ENCODE assay signal across 14 cellular contexts in the genomic region with DNA sequence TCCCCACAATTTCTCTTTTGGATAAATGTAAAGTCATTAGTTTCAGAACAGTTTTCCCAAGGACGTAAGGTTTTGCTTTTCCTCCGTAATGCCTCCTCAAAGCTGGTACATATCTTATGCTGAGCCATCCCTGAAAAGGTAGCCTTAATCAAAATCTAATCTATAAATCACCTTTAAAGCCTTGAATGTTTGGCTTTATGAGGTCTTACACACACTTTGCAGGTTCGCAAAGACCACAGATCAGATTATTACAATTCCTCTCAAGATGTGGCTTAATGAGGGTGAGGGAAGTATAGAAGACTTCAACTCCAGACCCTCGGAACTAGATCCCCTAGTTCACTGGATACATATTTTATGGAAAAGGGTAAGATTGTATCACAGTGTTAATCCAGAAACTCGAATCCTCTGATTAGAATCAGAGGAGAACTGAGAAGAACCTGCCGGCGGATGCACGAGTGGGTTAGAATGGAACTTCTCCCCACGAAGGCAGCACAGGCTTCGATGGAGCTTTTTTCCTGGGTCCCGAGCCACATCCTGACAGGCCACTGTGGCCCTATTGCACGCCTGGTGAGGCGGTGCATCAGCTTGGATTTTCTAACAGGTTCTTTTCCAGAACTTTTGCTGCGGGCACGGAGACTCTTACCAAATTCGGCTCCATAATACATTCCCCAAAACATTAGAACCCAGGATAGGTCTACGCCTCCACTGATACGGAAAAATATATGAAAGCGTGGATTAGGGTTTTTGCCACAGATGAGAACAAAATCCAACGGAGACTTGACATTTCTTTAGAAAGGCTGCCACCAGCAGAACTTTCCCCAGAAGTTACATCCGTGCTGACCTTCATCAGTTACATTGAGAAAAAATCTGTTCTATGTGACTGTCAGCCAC. TPM values are rescaled to one million over a fixed set of nuclear protein-coding genes. Genes with fewer than 3 reads are reported as not detected.
DNase-seq lines count a peak whose midpoint lies in the region; ATAC-seq, FAIRE-seq and TF ChIP-seq lines count a peak whose summit lies in the region.
"Had no signal": no experiment of that assay in that cellular context is flagged by ENCODE, and none has a peak within 500 bp of the region (broad histone marks: within the 10 kb centered on the region; RNA-seq: fewer than 3 reads in every experiment).

No MANE protein-coding gene starts in this region.

- TF ChIP-seq RAD21 in K562 (CRISPR knock-in tag; conservative IDR thresholded peaks at IDR 0.05 in 1 of 2, IDR thresholded peaks at IDR 0.05 in 1 of 2) (no peak), HepG2 (CRISPR knock-in tag; IDR thresholded peaks at IDR 0.05) (no peak)

- peak overlapping the region; percentile 50 to 59 for H3K4me3 Mint-ChIP-seq in stimulated activated naive B cell treated with anti-CD40 and anti-IgM and Interleukin-4, amounts not matched to agents 10 μg/mL and 1 μg/mL and 100 μg/mL, for 72 hours

- POLR2A ChIA-PET in K562 (lab: Yijun Ruan, JAX) (interaction anchor here (1.4 kb wide), 1 partner anchor 8 kb away, joined by 3 read pairs; no protein-coding TSS in a partner anchor), HepG2 (lab: Yijun Ruan, JAX) (no interaction called here)

- H3K27me3 Mint-ChIP-seq in stimulated activated naive B cell treated with anti-CD40 and anti-IgM and Interleukin-4, amounts not matched to agents 10 μg/mL and 1 μg/mL and 100 μg/mL, for 72 hours = peaks cover 53 to 70% of the 10 kb centered on the region in 2 donors

- H3K36me3 Mint-ChIP-seq in stimulated activated naive B cell treated with anti-CD40 and anti-IgM and Interleukin-4, amounts not matched to agents 10 μg/mL and 1 μg/mL and 100 μg/mL, for 72 hours = no peaks in the 10 kb centered on the region

- CTCF ChIA-PET in K562 (lab: Yijun Ruan, JAX; ENCODE audit: low intra/inter-chr PET ratio) = no interaction called here
- CTCF ChIA-PET in HepG2 (lab: Yijun Ruan, JAX; ENCODE audit: low intra/inter-chr PET ratio, low total read pairs) = no interaction called here

- FAIRE-seq in K562 (lab: Jason Lieb, UNC) (no peak), HepG2 (lab: Jason Lieb, UNC) (no peak)
- FAIRE-seq: endometrium had no signal

- no peak for ATAC-seq in K562
- ATAC-seq in HepG2 = peak; percentile 27; the same call in 2 of the 3 replicates
- no peak for ATAC-seq in stimulated activated naive B cell treated with anti-CD40 and anti-IgM and Interleukin-4, amounts not matched to agents 10 μg/mL and 1 μg/mL and 100 μg/mL, for 72 hours (replicated peaks)
- no peak for ATAC-seq in GM19397 (IDR thresholded peaks at IDR 0.05; ENCODE audit: unreplicated experiment)
- no peak for ATAC-seq in GM19467 (IDR thresholded peaks at IDR 0.05; ENCODE audit: unreplicated experiment)
- ATAC-seq: left colon had no signal

- H3K27ac ChIP-seq in K562 (ENCODE audit: extremely low read depth, low read depth, low read length) = no peak overlapping the region
- H3K27ac ChIP-seq in HepG2 (ENCODE audit: extremely low read length, insufficient read depth, low read length) = no peak overlapping the region
- H3K27ac ChIP-seq: 22Rv1 had no signal

- in situ Hi-C loops in K562 (cut with MboI) = no loop called here
- in situ Hi-C loops in HepG2 (cut with HindIII; ENCODE audit: extremely low pct_ligation_motif_present, low pct_unique_long_range_greater_than_20kb) = no loop called here

- H3K36me3 ChIP-seq in K562 (ENCODE audit: control insufficient read depth, insufficient read depth, low read length) (no peaks in the 10 kb centered on the region), HepG2 (replicated peaks in 1 of 2; ENCODE audit: control insufficient read depth in 1 of 2, insufficient read depth in 2 of 2, low read length in 2 of 2) (no peaks in the 10 kb centered on the region)

- 4% methylated on average over 21 of the region's 21 CpGs for WGBS in K562 (ENCODE audit: insufficient coverage, low coverage, missing lambda C conversion rate)
- 6% methylated on average over 18 of the region's 21 CpGs for WGBS in HepG2 (ENCODE audit: low lambda C conversion rate)

- TF ChIP-seq POLR2A in K562 (conservative IDR thresholded peaks at IDR 0.05) = no peak
- no peak for TF ChIP-seq POLR2A in HepG2 (IDR thresholded peaks at IDR 0.05; ENCODE audit: insufficient read depth in 1 of 2, low read depth in 2 of 2, low read length in 2 of 2)

- H3K9me3 ChIP-seq in K562 (replicated peaks; ENCODE audit: control insufficient read depth, insufficient read depth, low read depth, low read length) (no peaks in the 10 kb centered on the region), HepG2 (ENCODE audit: low read length) (no peaks in the 10 kb centered on the region)

- BruUV-seq in K562 (replicated peaks; lab: Mats Ljungman, UMichigan) (no TSS peak), HepG2 (replicated peaks; lab: Mats Ljungman, UMichigan) (no TSS peak)

- H3K9ac ChIP-seq in K562 (ENCODE audit: insufficient read depth in 1 of 2, low read depth in 2 of 2, low read length in 2 of 2) (no peak overlapping the region), HepG2 (ENCODE audit: insufficient read depth, low read depth, low read length) (peak overlapping the region; percentile 60; the same call in 1 of the 2 replicates)

- DNase-seq in NCI-H82 (lab: John Stamatoyannopoulos, UW) (peak; percentile 17), NCI-H82 treated with DMSO at 0.1 percent for 48 hours (lab: John Stamatoyannopoulos, UW; ENCODE audit: unreplicated experiment) (no peak), K562 (ENCODE audit: extremely low read depth in 1 of 4, low spot score in 3 of 4) (no peak), HepG2 (ENCODE audit: low spot score) (no peak), germinal center (ENCODE audit: low spot score) (no peak)
- DNase-seq in stimulated activated naive B cell treated with anti-CD40 and anti-IgM and Interleukin-4, amounts not matched to agents 10 μg/mL and 1 μg/mL and 100 μg/mL, for 72 hours = no peak
- DNase-seq: activated effector memory CD4-positive, alpha-beta T cell treated with Interleukin-2 at 50 U/mL for 16 hours; DND-41; left colon; NCI-H187 had no signal

- no peak overlapping the region for H3K27ac Mint-ChIP-seq in stimulated activated naive B cell treated with anti-CD40 and anti-IgM and Interleukin-4, amounts not matched to agents 10 μg/mL and 1 μg/mL and 100 μg/mL, for 72 hours

- no peaks in the 10 kb centered on the region for H3K79me2 ChIP-seq in K562 (ENCODE audit: control insufficient read depth, insufficient read depth, low read length)
- no peaks in the 10 kb centered on the region for H3K79me2 ChIP-seq in HepG2 (ENCODE audit: insufficient read depth, low read length)

- no peaks in the 10 kb centered on the region for H3K9me1 ChIP-seq in K562 (ENCODE audit: control insufficient read depth, insufficient read depth, low read length)

- H3K9me3 Mint-ChIP-seq in stimulated activated naive B cell treated with anti-CD40 and anti-IgM and Interleukin-4, amounts not matched to agents 10 μg/mL and 1 μg/mL and 100 μg/mL, for 72 hours = no peaks in the 10 kb centered on the region

- peaks cover 0 to 2% of the 10 kb centered on the region in 2 donors for H3K4me1 Mint-ChIP-seq in stimulated activated naive B cell treated with anti-CD40 and anti-IgM and Interleukin-4, amounts not matched to agents 10 μg/mL and 1 μg/mL and 100 μg/mL, for 72 hours

- H2AFZ ChIP-seq in K562 (ENCODE audit: low read depth, low read length) (no peak overlapping the region), HepG2 (ENCODE audit: low read length) (no peak overlapping the region)

- TF ChIP-seq CTCF in K562 (IDR thresholded peaks at IDR 0.05 in 2 of 3, conservative IDR thresholded peaks at IDR 0.05 in 1 of 3; ENCODE audit: insufficient read depth in 2 of 3, low read depth in 1 of 3, low read length in 3 of 3) (no peak), HepG2 (CRISPR knock-in tag; IDR thresholded peaks at IDR 0.05) (no peak)

- H3K4me1 ChIP-seq in K562 (replicated peaks in 1 of 2; ENCODE audit: control insufficient read depth in 2 of 2, insufficient read depth in 2 of 2, low read length in 2 of 2) = peaks cover 0 to 8% of the 10 kb centered on the region in 2 experiments; a peak in 1 of 5 replicates
- H3K4me1 ChIP-seq in HepG2 (ENCODE audit: insufficient read depth, low read length) = peaks cover 62% of the 10 kb centered on the region

- peaks cover 29 to 35% of the 10 kb centered on the region in 2 experiments for H3K27me3 ChIP-seq in K562 (ENCODE audit: control insufficient read depth in 2 of 2, insufficient read depth in 2 of 2, low read length in 2 of 2)
- peaks cover 4 to 28% of the 10 kb centered on the region in 2 experiments; a peak in 3 of 5 replicates for H3K27me3 ChIP-seq in HepG2 (ENCODE audit: control insufficient read depth in 1 of 2, insufficient read depth in 2 of 2, low read length in 2 of 2)

- intact Hi-C loops in K562 (cut with micrococcal nuclease) = no loop called here
- intact Hi-C loops in HepG2 (cut with micrococcal nuclease; ENCODE audit: unreplicated experiment) = no loop called here

- TF ChIP-seq EP300 in K562 (IDR thresholded peaks at IDR 0.05; ENCODE audit: low read length) (no peak), HepG2 (IDR thresholded peaks at IDR 0.05; ENCODE audit: low read depth in 2 of 2, low read length in 2 of 2) (no peak), HepG2 (CRISPR knock-in tag; IDR thresholded peaks at IDR 0.05; ENCODE audit: borderline replicate concordance) (no peak)

- H4K20me1 ChIP-seq in K562 (replicated peaks; ENCODE audit: control insufficient read depth, insufficient read depth, low read length) (no peaks in the 10 kb centered on the region), HepG2 (ENCODE audit: insufficient read depth, low read length) (no peaks in the 10 kb centered on the region)

- no peak overlapping the region for H3K4me2 ChIP-seq in K562 (ENCODE audit: insufficient read depth, low read length)
- H3K4me2 ChIP-seq in HepG2 (ENCODE audit: low read depth, low read length) = peak overlapping the region; percentile 73

- no peak overlapping the region for H3K4me3 ChIP-seq in K562
- H3K4me3 ChIP-seq in HepG2 (replicated peaks in 1 of 3; ENCODE audit: insufficient read depth in 1 of 3, low read depth in 2 of 3, low read length in 3 of 3) = peak overlapping the region; percentile 48 to 73 (median 62)

RNA-seq across cellular contexts. Expression of gene CTXND1, which starts 1.2 kb away (rescaled TPM):
- total RNA-seq in K562 (2011; cell fraction: chromatin; rRNA removed; ENCODE audit: low replicate concordance) = not detected in 2 replicates
- not detected in 2 replicates for total RNA-seq in K562 (2011; cell fraction: nucleolus; rRNA removed)
- total RNA-seq in K562 (2011; cell fraction: nucleoplasm; rRNA removed) = not detected in 2 replicates
- not detected in 2 replicates for total RNA-seq in K562 (2014; rRNA removed)
- total RNA-seq in K562 (2014; rRNA removed; fragmentation: Illumina TruSeq; extraction: Trizol) = not detected in 2 replicates
- not detected in 2 replicates for total RNA-seq in K562 (2015; rRNA removed; fragmentation: Illumina TruSeq; extraction: Trizol)
- total RNA-seq in K562 (2021) = not detected in 2 replicates
- polyA plus RNA-seq in K562 (2011; rRNA removed) = not detected in 2 replicates
- not detected in 2 replicates for polyA plus RNA-seq in K562 (2011; cell fraction: cytosol; rRNA removed)
- not detected in 2 replicates for polyA plus RNA-seq in K562 (2011; cell fraction: nucleus; rRNA removed)
- 0.07 TPM in 2 replicates for polyA plus RNA-seq in K562 (2012)
- polyA plus RNA-seq in K562 (2014; fragmentation: Illumina TruSeq; extraction: Trizol) = not detected in 2 replicates
- under 1 TPM; 0.04 TPM for polyA plus RNA-seq in K562 (2014; fragmentation: Nextera tagmentation; extraction: Ambion mirVana)
- not detected in 2 replicates for polyA plus RNA-seq in K562 (2014; rRNA removed)
- not detected in 2 replicates for polyA minus RNA-seq in K562 (2011; rRNA and poly(A)+ RNA removed)
- not detected in 2 replicates for polyA minus RNA-seq in K562 (2011; cell fraction: cytosol; rRNA and poly(A)+ RNA removed)
- not detected in 2 replicates for polyA minus RNA-seq in K562 (2011; cell fraction: nucleus; rRNA and poly(A)+ RNA removed)
- total RNA-seq in HepG2 (2016; rRNA removed; fragmentation: Illumina TruSeq; extraction: Trizol) = 2.1 and 2.5 TPM in 2 replicates
- 4.1 TPM in 2 replicates for total RNA-seq in HepG2 (2016; cell fraction: cytosol; rRNA removed; fragmentation: Illumina TruSeq; extraction: Trizol; ENCODE audit: low read depth)
- total RNA-seq in HepG2 (2016; cell fraction: insoluble cytoplasmic fraction; rRNA removed; fragmentation: Illumina TruSeq; extraction: Trizol) = 1.9 and 2.3 TPM in 2 replicates
- 6.4 TPM in 2 replicates for total RNA-seq in HepG2 (2016; cell fraction: membrane; rRNA removed; fragmentation: Illumina TruSeq; extraction: Trizol)
- total RNA-seq in HepG2 (2016; cell fraction: nucleus; rRNA removed; fragmentation: Illumina TruSeq; extraction: Trizol) = 1.4 and 1.7 TPM in 2 replicates
- polyA plus RNA-seq in HepG2 (2011; rRNA removed) = 0.91 and 1.2 TPM in 2 replicates
- polyA plus RNA-seq in HepG2 (2011; cell fraction: cytosol; rRNA removed) = 0.81 and 1.0 TPM in 2 replicates
- polyA plus RNA-seq in HepG2 (2011; cell fraction: nucleus; rRNA removed) = 0.52 and 0.61 TPM in 2 replicates
- 0.36 and 0.52 TPM in 2 replicates for polyA plus RNA-seq in HepG2 (2012)
- 5.6 and 6.2 TPM in 2 replicates for polyA plus RNA-seq in HepG2 (2016; cell fraction: cytosol; fragmentation: Illumina TruSeq; extraction: Trizol; ENCODE audit: low read depth)
- 3.3 and 4.1 TPM in 2 replicates for polyA plus RNA-seq in HepG2 (2016; cell fraction: insoluble cytoplasmic fraction; fragmentation: Illumina TruSeq; extraction: Trizol; ENCODE audit: low read depth)
- 8.7 and 9.1 TPM in 2 replicates for polyA plus RNA-seq in HepG2 (2016; cell fraction: membrane; fragmentation: Illumina TruSeq; extraction: Trizol; ENCODE audit: low read depth)
- 3.4 and 3.5 TPM in 2 replicates for polyA plus RNA-seq in HepG2 (2016; cell fraction: nucleus; fragmentation: Illumina TruSeq; extraction: Trizol; ENCODE audit: insufficient read depth, low read depth)
- 1.6 TPM in 1 of 2 replicates, not detected in the other for polyA minus RNA-seq in HepG2 (2011; rRNA and poly(A)+ RNA removed; ENCODE audit: low replicate concordance)
- polyA minus RNA-seq in HepG2 (2011; cell fraction: cytosol; rRNA and poly(A)+ RNA removed) = 0.79 and 1.1 TPM in 2 replicates
- 0.75 and 1.2 TPM in 2 replicates for polyA minus RNA-seq in HepG2 (2011; cell fraction: nucleus; rRNA and poly(A)+ RNA removed)
